Comparison of ENCODE assay signal across 8 cellular contexts in the genomic region with DNA sequence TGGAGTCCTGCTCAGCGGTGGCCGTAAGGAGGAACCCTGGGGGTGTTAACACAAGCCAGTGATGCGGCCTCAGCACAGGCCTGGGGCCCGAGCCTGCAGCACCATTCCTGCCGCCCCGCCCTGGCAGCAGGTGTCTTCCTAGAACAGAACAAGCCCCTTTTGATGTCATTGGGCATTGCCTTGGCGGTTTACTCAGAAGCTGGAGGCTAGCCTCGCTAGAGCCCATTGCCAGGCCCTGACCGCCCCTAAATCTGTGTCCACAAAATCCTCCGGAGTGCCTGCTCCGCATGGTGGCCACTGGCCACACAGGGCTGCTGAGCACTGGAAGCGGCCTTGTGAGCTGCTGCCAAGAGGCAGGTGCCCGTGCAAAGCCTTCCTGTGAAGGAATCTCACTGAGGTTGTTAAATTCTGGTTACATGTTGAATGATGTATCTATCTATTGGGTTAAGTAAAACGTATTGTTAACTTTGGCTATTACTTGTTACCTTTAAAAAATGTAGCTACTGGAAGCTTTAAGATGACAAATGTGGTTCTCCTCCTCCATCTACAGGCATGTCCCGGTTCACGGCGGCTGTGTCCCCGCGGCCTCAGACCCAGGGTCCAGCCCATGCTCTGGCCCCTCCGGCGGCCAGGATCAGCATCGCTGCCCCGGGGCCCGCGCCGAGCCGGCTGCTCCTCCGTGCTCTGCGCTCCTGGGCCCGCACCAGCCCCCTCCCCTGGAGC. TPM values are rescaled to one million over a fixed set of nuclear protein-coding genes. Genes with fewer than 3 reads are reported as not detected.
DNase-seq lines count a peak whose midpoint lies in the region; ATAC-seq and TF ChIP-seq lines count a peak whose summit lies in the region.

No MANE protein-coding gene starts in this region.

- H3K4me3 Mint-ChIP-seq in activated T-cell treated with anti-CD3 and anti-CD28 coated beads, Interleukin-2, amount 50 U/mL, for 24 hours = peak overlapping the region; percentile 74

- no peaks in the 10 kb centered on the region for H3K27me3 ChIP-seq in rectal smooth muscle tissue (ENCODE audit: control insufficient read depth, insufficient read depth, low read length)

- in situ Hi-C loops in GM13976 (cut with MboI; ENCODE audit: low sequenced_read_pairs, unreplicated experiment) = no loop called here

- peak; percentile 8 for ATAC-seq in HG03196 (IDR thresholded peaks at IDR 0.05; ENCODE audit: unreplicated experiment)
- ATAC-seq in left cardiac atrium = peak; percentile 4 to 6
- ATAC-seq in HG03469 (IDR thresholded peaks at IDR 0.05; ENCODE audit: unreplicated experiment) = no peak
- ATAC-seq in activated CD4-positive, CD25-positive, alpha-beta regulatory T cell treated with anti-CD3 and anti-CD28 coated beads, Interleukin-2, amount 50 U/mL, for 24 hours = no peak

- H3K9me3 Mint-ChIP-seq in activated T-cell treated with anti-CD3 and anti-CD28 coated beads, Interleukin-2, amount 50 U/mL, for 24 hours = peaks cover 6% of the 10 kb centered on the region

- peak overlapping the region; percentile 61 for H3K4me3 ChIP-seq in rectal smooth muscle tissue (ENCODE audit: low read length)

- intact Hi-C loops in left cardiac atrium (cut with DNase I) = loop anchor here (2.0 to 10.0 kb wide), 5 partner anchors 18 to 98 kb away; no protein-coding TSS in a partner anchor

- H3K36me3 ChIP-seq in rectal smooth muscle tissue (ENCODE audit: control insufficient read depth, insufficient read depth, low read length) = no peaks in the 10 kb centered on the region

- H3K27me3 Mint-ChIP-seq in activated T-cell treated with anti-CD3 and anti-CD28 coated beads, Interleukin-2, amount 50 U/mL, for 24 hours = peaks cover 3% of the 10 kb centered on the region

- peak overlapping the region; percentile 45 for H3K9ac ChIP-seq in rectal smooth muscle tissue (ENCODE audit: low read length)

- DNase-seq in GM13976 (ENCODE audit: low spot score) (peak; percentile 51), left cardiac atrium (no peak), SIG-M5 (lab: John Stamatoyannopoulos, UW) (no peak)
- DNase-seq in activated T-cell treated with anti-CD3 and anti-CD28 coated beads, Interleukin-2, amount 50 U/mL, for 24 hours = no peak

- H3K27ac ChIP-seq in rectal smooth muscle tissue (ENCODE audit: low read depth, low read length) = peak overlapping the region; percentile 91

- peaks cover 11% of the 10 kb centered on the region for H3K36me3 Mint-ChIP-seq in activated T-cell treated with anti-CD3 and anti-CD28 coated beads, Interleukin-2, amount 50 U/mL, for 24 hours (ENCODE audit: low read depth)

- TF ChIP-seq CTCF in GM13976 (IDR thresholded peaks at IDR 0.05; ENCODE audit: borderline replicate concordance, control extremely low read depth, extremely low read depth, insufficient read depth, missing control alignments) = no peak

- no peak overlapping the region for H3K27ac Mint-ChIP-seq in activated T-cell treated with anti-CD3 and anti-CD28 coated beads, Interleukin-2, amount 50 U/mL, for 24 hours

- peaks cover 44% of the 10 kb centered on the region for H3K4me1 Mint-ChIP-seq in activated T-cell treated with anti-CD3 and anti-CD28 coated beads, Interleukin-2, amount 50 U/mL, for 24 hours (ENCODE audit: low read depth)

- H3K4me1 ChIP-seq in rectal smooth muscle tissue (ENCODE audit: control insufficient read depth, insufficient read depth, low read length) = peaks cover 28% of the 10 kb centered on the region

RNA-seq across cellular contexts. Expression of gene INPP5A, which starts 1.2 kb away (rescaled TPM):
- total RNA-seq in left cardiac atrium = 10 to 100 TPM; 74.4 to 95.3 TPM

Comparison
In these comparisons a context has a peak if more than half of its experiments do, and no peak if none do; other contexts are left out.
1. ATAC-seq: peak in HG03196 (single experiment) and left cardiac atrium (2 of 2); none in HG03469 (single experiment) and activated CD4-positive, CD25-positive, alpha-beta regulatory T cell treated with anti-CD3 and anti-CD28 coated beads, Interleukin-2, amount 50 U/mL, for 24 hours (0 of 2).